1 cellular context compared by ENCODE assay signal in the genomic region with DNA sequence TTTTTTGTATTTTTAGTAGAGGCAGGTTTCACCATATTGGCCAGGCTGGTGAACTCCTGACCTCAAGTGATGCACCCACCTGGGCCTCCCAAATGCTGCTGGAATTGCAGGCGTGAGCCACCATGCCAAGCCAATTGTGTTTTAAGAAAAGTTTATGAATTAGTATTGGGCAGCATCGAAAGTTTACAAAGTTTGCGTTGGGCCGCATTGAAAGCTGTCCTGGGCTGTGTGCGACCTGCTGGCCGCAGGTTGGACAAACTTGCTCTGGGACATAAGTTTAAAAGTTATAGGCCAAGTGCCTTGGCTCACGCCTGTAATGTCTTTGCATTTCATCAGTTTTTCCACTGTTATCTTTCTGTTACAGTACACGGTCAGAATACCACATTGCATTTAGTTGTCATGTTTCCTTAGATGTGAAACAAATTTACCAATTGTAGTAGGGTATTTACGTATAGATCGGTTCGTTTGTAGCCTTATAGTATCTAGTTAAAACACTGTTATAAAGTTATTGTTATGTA.
TF ChIP-seq lines count a peak whose summit lies in the region.

No MANE protein-coding gene starts in this region.

TF ChIP-seq in K562, 482 proteins besides CTCF, POLR2A, EP300 and RAD21 (continued from another document and continues in another):
- TF ChIP-seq, protein P1, sequence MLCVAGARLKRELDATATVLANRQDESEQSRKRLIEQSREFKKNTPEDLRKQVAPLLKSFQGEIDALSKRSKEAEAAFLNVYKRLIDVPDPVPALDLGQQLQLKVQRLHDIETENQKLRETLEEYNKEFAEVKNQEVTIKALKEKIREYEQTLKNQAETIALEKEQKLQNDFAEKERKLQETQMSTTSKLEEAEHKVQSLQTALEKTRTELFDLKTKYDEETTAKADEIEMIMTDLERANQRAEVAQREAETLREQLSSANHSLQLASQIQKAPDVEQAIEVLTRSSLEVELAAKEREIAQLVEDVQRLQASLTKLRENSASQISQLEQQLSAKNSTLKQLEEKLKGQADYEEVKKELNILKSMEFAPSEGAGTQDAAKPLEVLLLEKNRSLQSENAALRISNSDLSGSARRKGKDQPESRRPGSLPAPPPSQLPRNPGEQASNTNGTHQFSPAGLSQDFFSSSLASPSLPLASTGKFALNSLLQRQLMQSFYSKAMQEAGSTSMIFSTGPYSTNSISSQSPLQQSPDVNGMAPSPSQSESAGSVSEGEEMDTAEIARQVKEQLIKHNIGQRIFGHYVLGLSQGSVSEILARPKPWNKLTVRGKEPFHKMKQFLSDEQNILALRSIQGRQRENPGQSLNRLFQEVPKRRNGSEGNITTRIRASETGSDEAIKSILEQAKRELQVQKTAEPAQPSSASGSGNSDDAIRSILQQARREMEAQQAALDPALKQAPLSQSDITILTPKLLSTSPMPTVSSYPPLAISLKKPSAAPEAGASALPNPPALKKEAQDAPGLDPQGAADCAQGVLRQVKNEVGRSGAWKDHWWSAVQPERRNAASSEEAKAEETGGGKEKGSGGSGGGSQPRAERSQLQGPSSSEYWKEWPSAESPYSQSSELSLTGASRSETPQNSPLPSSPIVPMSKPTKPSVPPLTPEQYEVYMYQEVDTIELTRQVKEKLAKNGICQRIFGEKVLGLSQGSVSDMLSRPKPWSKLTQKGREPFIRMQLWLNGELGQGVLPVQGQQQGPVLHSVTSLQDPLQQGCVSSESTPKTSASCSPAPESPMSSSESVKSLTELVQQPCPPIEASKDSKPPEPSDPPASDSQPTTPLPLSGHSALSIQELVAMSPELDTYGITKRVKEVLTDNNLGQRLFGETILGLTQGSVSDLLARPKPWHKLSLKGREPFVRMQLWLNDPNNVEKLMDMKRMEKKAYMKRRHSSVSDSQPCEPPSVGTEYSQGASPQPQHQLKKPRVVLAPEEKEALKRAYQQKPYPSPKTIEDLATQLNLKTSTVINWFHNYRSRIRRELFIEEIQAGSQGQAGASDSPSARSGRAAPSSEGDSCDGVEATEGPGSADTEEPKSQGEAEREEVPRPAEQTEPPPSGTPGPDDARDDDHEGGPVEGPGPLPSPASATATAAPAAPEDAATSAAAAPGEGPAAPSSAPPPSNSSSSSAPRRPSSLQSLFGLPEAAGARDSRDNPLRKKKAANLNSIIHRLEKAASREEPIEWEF (CRISPR knock-in tag; IDR thresholded peaks at IDR 0.05) = no peak
- TF ChIP-seq, protein P2, sequence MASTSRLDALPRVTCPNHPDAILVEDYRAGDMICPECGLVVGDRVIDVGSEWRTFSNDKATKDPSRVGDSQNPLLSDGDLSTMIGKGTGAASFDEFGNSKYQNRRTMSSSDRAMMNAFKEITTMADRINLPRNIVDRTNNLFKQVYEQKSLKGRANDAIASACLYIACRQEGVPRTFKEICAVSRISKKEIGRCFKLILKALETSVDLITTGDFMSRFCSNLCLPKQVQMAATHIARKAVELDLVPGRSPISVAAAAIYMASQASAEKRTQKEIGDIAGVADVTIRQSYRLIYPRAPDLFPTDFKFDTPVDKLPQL (IDR thresholded peaks at IDR 0.05; ENCODE audit: extremely low read depth, insufficient read length) = no peak
- TF ChIP-seq, protein P3, sequence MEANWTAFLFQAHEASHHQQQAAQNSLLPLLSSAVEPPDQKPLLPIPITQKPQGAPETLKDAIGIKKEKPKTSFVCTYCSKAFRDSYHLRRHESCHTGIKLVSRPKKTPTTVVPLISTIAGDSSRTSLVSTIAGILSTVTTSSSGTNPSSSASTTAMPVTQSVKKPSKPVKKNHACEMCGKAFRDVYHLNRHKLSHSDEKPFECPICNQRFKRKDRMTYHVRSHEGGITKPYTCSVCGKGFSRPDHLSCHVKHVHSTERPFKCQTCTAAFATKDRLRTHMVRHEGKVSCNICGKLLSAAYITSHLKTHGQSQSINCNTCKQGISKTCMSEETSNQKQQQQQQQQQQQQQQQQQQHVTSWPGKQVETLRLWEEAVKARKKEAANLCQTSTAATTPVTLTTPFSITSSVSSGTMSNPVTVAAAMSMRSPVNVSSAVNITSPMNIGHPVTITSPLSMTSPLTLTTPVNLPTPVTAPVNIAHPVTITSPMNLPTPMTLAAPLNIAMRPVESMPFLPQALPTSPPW (CRISPR knock-in tag; IDR thresholded peaks at IDR 0.05) = 0 out of 2 replicates have a peak, but pooled peaks have one; percentile 3
- TF ChIP-seq KLF16 (IDR thresholded peaks at IDR 0.05) = no peak
- TF ChIP-seq MYBL2 (IDR thresholded peaks at IDR 0.05; ENCODE audit: low read depth) = no peak
- no peak for TF ChIP-seq MYBL2 (CRISPR knock-in tag; IDR thresholded peaks at IDR 0.05; ENCODE audit: borderline replicate concordance)
- TF ChIP-seq CCNT2 (IDR thresholded peaks at IDR 0.05; ENCODE audit: borderline replicate concordance, extremely low read depth, insufficient read length, low read depth, low read length) = no peak
- no peak for TF ChIP-seq C11orf30 (IDR thresholded peaks at IDR 0.05; ENCODE audit: low read depth)
- TF ChIP-seq, protein P4, sequence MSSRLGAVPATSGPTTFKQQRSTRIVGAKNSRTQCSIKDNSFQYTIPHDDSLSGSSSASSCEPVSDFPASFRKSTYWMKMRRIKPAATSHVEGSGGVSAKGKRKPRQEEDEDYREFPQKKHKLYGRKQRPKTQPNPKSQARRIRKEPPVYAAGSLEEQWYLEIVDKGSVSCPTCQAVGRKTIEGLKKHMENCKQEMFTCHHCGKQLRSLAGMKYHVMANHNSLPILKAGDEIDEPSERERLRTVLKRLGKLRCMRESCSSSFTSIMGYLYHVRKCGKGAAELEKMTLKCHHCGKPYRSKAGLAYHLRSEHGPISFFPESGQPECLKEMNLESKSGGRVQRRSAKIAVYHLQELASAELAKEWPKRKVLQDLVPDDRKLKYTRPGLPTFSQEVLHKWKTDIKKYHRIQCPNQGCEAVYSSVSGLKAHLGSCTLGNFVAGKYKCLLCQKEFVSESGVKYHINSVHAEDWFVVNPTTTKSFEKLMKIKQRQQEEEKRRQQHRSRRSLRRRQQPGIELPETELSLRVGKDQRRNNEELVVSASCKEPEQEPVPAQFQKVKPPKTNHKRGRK (tag; IDR thresholded peaks at IDR 0.05) = no peak
- TF ChIP-seq ZNF384 (IDR thresholded peaks at IDR 0.05; ENCODE audit: low read depth, low read length) = no peak
- no peak for TF ChIP-seq RBM15 (IDR thresholded peaks at IDR 0.05; ENCODE audit: insufficient read depth, low read length)
- TF ChIP-seq CBX1 (IDR thresholded peaks at IDR 0.05; ENCODE audit: low read depth) = no peak
- TF ChIP-seq SREBF1 (IDR thresholded peaks at IDR 0.05; ENCODE audit: borderline replicate concordance, low read depth, low read length) = no peak
- TF ChIP-seq NUFIP1 (IDR thresholded peaks at IDR 0.05; ENCODE audit: partially characterized antibody) = no peak
- TF ChIP-seq KAT8 (IDR thresholded peaks at IDR 0.05; ENCODE audit: low read depth) = no peak
- no peak for TF ChIP-seq THRAP3 (IDR thresholded peaks at IDR 0.05; ENCODE audit: borderline replicate concordance)
- no peak for TF ChIP-seq PHTF2 (CRISPR knock-in tag; IDR thresholded peaks at IDR 0.05)
- no peak for TF ChIP-seq ZNF551 (CRISPR knock-in tag; IDR thresholded peaks at IDR 0.05)
- TF ChIP-seq NR1H2 (CRISPR knock-in tag; IDR thresholded peaks at IDR 0.05) = no peak
- TF ChIP-seq ATF1 (CRISPR knock-in tag; IDR thresholded peaks at IDR 0.05) = no peak
- TF ChIP-seq ATF1 (tag; IDR thresholded peaks at IDR 0.05) = peak; percentile 32; the same call in 1 of the 2 replicates
- TF ChIP-seq, protein P5, sequence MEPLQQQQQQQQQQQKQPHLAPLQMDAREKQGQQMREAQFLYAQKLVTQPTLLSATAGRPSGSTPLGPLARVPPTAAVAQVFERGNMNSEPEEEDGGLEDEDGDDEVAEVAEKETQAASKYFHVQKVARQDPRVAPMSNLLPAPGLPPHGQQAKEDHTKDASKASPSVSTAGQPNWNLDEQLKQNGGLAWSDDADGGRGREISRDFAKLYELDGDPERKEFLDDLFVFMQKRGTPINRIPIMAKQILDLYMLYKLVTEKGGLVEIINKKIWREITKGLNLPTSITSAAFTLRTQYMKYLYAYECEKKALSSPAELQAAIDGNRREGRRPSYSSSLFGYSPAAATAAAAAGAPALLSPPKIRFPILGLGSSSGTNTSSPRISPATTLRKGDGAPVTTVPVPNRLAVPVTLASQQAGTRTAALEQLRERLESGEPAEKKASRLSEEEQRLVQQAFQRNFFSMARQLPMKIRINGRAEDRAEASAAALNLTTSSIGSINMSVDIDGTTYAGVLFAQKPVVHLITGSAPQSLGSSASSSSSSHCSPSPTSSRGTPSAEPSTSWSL (CRISPR knock-in tag; IDR thresholded peaks at IDR 0.05; ENCODE audit: borderline replicate concordance) = no peak
- no peak for TF ChIP-seq BDP1 (IDR thresholded peaks at IDR 0.05; ENCODE audit: insufficient read depth, insufficient read length)
- peak; percentile 77 for TF ChIP-seq RBFOX2 (IDR thresholded peaks at IDR 0.05; ENCODE audit: low read depth, low read length)
- no peak for TF ChIP-seq NEUROD1 (IDR thresholded peaks at IDR 0.05; ENCODE audit: borderline replicate concordance, low read depth, low read length, partially characterized antibody)
- no peak for TF ChIP-seq SAFB2 (IDR thresholded peaks at IDR 0.05; ENCODE audit: borderline replicate concordance, low read depth, low read length, severe bottlenecking)
- TF ChIP-seq PHB (CRISPR knock-in tag; IDR thresholded peaks at IDR 0.05) = no peak
- TF ChIP-seq NCOR1 (IDR thresholded peaks at IDR 0.05) = 0 out of 2 replicates have a peak, but pooled peaks have one; percentile 33
- TF ChIP-seq HDGF (IDR thresholded peaks at IDR 0.05) = no peak
- TF ChIP-seq, protein P6, sequence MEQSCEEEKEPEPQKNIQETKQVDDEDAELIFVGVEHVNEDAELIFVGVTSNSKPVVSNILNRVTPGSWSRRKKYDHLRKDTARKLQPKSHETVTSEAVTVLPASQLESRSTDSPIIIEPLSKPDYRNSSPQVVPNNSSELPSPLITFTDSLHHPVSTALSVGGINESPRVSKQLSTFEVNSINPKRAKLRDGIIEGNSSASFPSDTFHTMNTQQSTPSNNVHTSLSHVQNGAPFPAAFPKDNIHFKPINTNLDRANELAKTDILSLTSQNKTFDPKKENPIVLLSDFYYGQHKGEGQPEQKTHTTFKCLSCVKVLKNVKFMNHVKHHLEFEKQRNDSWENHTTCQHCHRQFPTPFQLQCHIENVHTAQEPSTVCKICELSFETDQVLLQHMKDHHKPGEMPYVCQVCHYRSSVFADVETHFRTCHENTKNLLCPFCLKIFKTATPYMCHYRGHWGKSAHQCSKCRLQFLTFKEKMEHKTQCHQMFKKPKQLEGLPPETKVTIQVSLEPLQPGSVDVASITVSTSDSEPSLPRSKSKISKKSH (CRISPR knock-in tag; IDR thresholded peaks at IDR 0.05) = no peak
- TF ChIP-seq, protein P7, sequence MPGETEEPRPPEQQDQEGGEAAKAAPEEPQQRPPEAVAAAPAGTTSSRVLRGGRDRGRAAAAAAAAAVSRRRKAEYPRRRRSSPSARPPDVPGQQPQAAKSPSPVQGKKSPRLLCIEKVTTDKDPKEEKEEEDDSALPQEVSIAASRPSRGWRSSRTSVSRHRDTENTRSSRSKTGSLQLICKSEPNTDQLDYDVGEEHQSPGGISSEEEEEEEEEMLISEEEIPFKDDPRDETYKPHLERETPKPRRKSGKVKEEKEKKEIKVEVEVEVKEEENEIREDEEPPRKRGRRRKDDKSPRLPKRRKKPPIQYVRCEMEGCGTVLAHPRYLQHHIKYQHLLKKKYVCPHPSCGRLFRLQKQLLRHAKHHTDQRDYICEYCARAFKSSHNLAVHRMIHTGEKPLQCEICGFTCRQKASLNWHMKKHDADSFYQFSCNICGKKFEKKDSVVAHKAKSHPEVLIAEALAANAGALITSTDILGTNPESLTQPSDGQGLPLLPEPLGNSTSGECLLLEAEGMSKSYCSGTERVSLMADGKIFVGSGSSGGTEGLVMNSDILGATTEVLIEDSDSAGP (CRISPR knock-in tag; IDR thresholded peaks at IDR 0.05) = no peak
- no peak for TF ChIP-seq GATAD2A (IDR thresholded peaks at IDR 0.05)
- no peak for TF ChIP-seq ZNF146 (CRISPR knock-in tag; IDR thresholded peaks at IDR 0.05; ENCODE audit: unreplicated experiment)
- TF ChIP-seq, protein P8, sequence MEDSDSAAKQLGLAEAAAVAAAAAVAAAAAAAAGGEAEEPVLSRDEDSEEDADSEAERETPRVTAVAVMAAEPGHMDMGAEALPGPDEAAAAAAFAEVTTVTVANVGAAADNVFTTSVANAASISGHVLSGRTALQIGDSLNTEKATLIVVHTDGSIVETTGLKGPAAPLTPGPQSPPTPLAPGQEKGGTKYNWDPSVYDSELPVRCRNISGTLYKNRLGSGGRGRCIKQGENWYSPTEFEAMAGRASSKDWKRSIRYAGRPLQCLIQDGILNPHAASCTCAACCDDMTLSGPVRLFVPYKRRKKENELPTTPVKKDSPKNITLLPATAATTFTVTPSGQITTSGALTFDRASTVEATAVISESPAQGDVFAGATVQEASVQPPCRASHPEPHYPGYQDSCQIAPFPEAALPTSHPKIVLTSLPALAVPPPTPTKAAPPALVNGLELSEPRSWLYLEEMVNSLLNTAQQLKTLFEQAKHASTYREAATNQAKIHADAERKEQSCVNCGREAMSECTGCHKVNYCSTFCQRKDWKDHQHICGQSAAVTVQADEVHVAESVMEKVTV (CRISPR knock-in tag; IDR thresholded peaks at IDR 0.05) = 0 out of 2 replicates have a peak, but pooled peaks have one; percentile 3
- no peak for TF ChIP-seq ETV6 (IDR thresholded peaks at IDR 0.05; ENCODE audit: borderline replicate concordance in 1 of 2, low read depth in 2 of 2, low read length in 1 of 2)
- no peak for TF ChIP-seq ETV6 (CRISPR knock-in tag; IDR thresholded peaks at IDR 0.05; ENCODE audit: borderline replicate concordance)
- TF ChIP-seq ZNF431 (CRISPR knock-in tag; IDR thresholded peaks at IDR 0.05) = no peak
- TF ChIP-seq, protein P9, sequence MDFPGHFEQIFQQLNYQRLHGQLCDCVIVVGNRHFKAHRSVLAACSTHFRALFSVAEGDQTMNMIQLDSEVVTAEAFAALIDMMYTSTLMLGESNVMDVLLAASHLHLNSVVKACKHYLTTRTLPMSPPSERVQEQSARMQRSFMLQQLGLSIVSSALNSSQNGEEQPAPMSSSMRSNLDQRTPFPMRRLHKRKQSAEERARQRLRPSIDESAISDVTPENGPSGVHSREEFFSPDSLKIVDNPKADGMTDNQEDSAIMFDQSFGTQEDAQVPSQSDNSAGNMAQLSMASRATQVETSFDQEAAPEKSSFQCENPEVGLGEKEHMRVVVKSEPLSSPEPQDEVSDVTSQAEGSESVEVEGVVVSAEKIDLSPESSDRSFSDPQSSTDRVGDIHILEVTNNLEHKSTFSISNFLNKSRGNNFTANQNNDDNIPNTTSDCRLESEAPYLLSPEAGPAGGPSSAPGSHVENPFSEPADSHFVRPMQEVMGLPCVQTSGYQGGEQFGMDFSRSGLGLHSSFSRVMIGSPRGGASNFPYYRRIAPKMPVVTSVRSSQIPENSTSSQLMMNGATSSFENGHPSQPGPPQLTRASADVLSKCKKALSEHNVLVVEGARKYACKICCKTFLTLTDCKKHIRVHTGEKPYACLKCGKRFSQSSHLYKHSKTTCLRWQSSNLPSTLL (IDR thresholded peaks at IDR 0.05) = no peak
- TF ChIP-seq MEIS2 (IDR thresholded peaks at IDR 0.05; ENCODE audit: partially characterized antibody) = peak; percentile 65
- no peak for TF ChIP-seq CHD2 (IDR thresholded peaks at IDR 0.05; ENCODE audit: low read depth, low read length)
- TF ChIP-seq, protein P10, sequence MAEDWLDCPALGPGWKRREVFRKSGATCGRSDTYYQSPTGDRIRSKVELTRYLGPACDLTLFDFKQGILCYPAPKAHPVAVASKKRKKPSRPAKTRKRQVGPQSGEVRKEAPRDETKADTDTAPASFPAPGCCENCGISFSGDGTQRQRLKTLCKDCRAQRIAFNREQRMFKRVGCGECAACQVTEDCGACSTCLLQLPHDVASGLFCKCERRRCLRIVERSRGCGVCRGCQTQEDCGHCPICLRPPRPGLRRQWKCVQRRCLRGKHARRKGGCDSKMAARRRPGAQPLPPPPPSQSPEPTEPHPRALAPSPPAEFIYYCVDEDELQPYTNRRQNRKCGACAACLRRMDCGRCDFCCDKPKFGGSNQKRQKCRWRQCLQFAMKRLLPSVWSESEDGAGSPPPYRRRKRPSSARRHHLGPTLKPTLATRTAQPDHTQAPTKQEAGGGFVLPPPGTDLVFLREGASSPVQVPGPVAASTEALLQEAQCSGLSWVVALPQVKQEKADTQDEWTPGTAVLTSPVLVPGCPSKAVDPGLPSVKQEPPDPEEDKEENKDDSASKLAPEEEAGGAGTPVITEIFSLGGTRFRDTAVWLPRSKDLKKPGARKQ (CRISPR knock-in tag; IDR thresholded peaks at IDR 0.05) = no peak; the same call in 1 of the 2 replicates
